In genomic region chr1:67729872-67730271, GRCh38 we compare ENCODE assay signal across 11 cellular contexts.
"Had no signal": no experiment of that assay in that cellular context is flagged by ENCODE, and none has a peak within 500 bp of the region (broad histone marks: within the 10 kb centered on the region; RNA-seq: fewer than 3 reads in every experiment).

No MANE protein-coding gene starts in this region.

- H3K27ac Mint-ChIP-seq: activated CD8-positive, alpha-beta T cell treated with anti-CD3 and anti-CD28 coated beads, Interleukin-2, amount 10 ng/mL, durations not matched to agents 7 days and 5 days; natural killer cell treated with Interleukin-12 subunit alpha and Interleukin-12 subunit beta and Interleukin-15 and Interleukin-18, amount 100 ng/mL, for 72 hours; T-helper 1 cell treated with Interleukin-12 subunit alpha and Interleukin-12 subunit beta and Interleukin-4 antibody, amounts not matched to agents 30 μg/mL and 1 μg/mL, for 36 hours had no signal

- H3K4me3 Mint-ChIP-seq: activated CD8-positive, alpha-beta T cell treated with anti-CD3 and anti-CD28 coated beads, Interleukin-2, amount 10 ng/mL, durations not matched to agents 7 days and 5 days; natural killer cell treated with Interleukin-12 subunit alpha and Interleukin-12 subunit beta and Interleukin-15 and Interleukin-18, amount 100 ng/mL, for 72 hours; T-helper 1 cell treated with Interleukin-12 subunit alpha and Interleukin-12 subunit beta and Interleukin-4 antibody, amounts not matched to agents 30 μg/mL and 1 μg/mL, for 36 hours had no signal

- ATAC-seq: activated CD8-positive, alpha-beta T cell treated with anti-CD3 and anti-CD28 coated beads, Interleukin-2, amount 10 ng/mL, durations not matched to agents 7 days and 5 days; gastrocnemius medialis; heart left ventricle; natural killer cell treated with Interleukin-12 subunit alpha and Interleukin-12 subunit beta and Interleukin-15 and Interleukin-18, amount 100 ng/mL, for 72 hours had no signal

- H3K9me3 Mint-ChIP-seq: natural killer cell treated with Interleukin-12 subunit alpha and Interleukin-12 subunit beta and Interleukin-15 and Interleukin-18, amount 100 ng/mL, for 72 hours; T-helper 1 cell treated with Interleukin-12 subunit alpha and Interleukin-12 subunit beta and Interleukin-4 antibody, amounts not matched to agents 30 μg/mL and 1 μg/mL, for 36 hours had no signal

- H3K36me3 Mint-ChIP-seq: natural killer cell treated with Interleukin-12 subunit alpha and Interleukin-12 subunit beta and Interleukin-15 and Interleukin-18, amount 100 ng/mL, for 72 hours had no signal

- DNase-seq: activated CD4-positive, alpha-beta T cell treated with anti-CD3 and anti-CD28 coated beads for 48 hours; activated CD8-positive, alpha-beta memory T cell treated with anti-CD3 and anti-CD28 coated beads, Interleukin-2, amount 50 U/mL, for 4 hours; activated CD8-positive, alpha-beta T cell treated with anti-CD3 and anti-CD28 coated beads, Interleukin-2, amount 10 ng/mL, durations not matched to agents 7 days and 5 days; dermis blood vessel endothelial cell; gastrocnemius medialis; heart left ventricle; stimulated activated CD4-positive, alpha-beta T cell treated with anti-CD3 and anti-CD28 coated beads, Interleukin-2, amount 100 ng/mL, for 48 hours; stimulated activated naive CD4-positive, alpha-beta T cell treated with Interleukin-2 at 50 U/mL for 16 hours; WERI-Rb-1 had no signal
